8 cellular contexts compared by ENCODE assay signal in genomic region chr19:8413593-8413923, GRCh38. TPM values are rescaled to one million over a fixed set of nuclear protein-coding genes. Genes with fewer than 3 reads are reported as not detected.
DNase-seq lines count a peak whose midpoint lies in the region; ATAC-seq and TF ChIP-seq lines count a peak whose summit lies in the region.

No MANE protein-coding gene starts in this region.

- peaks cover 8% of the 10 kb centered on the region for H3K27me3 Mint-ChIP-seq in activated naive CD4-positive, alpha-beta T cell treated with anti-CD3 and anti-CD28 coated beads, Interleukin-2, amount 10 ng/mL, durations not matched to agents 7 days and 5 days

- H3K4me1 ChIP-seq in ascending aorta (peaks cover 0 to 11% of the 10 kb centered on the region in 2 donors), lower lobe of right lung (peaks cover 47% of the 10 kb centered on the region), upper lobe of left lung (peaks cover 22 to 40% (median 35%) of the 10 kb centered on the region in 4 donors)

- H3K4me1 Mint-ChIP-seq in activated naive CD4-positive, alpha-beta T cell treated with anti-CD3 and anti-CD28 coated beads, Interleukin-2, amount 10 ng/mL, durations not matched to agents 7 days and 5 days = peaks cover 10% of the 10 kb centered on the region

- TF ChIP-seq POLR2A in upper lobe of left lung (IDR thresholded peaks at IDR 0.05) = peak in 1 of 4 donors; percentile 4

- no peak overlapping the region for H3K27ac Mint-ChIP-seq in activated naive CD4-positive, alpha-beta T cell treated with anti-CD3 and anti-CD28 coated beads, Interleukin-2, amount 10 ng/mL, durations not matched to agents 7 days and 5 days

- H3K27ac ChIP-seq in ascending aorta (peak overlapping the region; percentile 49 to 60), lower lobe of right lung (peak overlapping the region; percentile 86), upper lobe of left lung (peak overlapping the region; percentile 72 to 81 (median 78))

- intact Hi-C loops in ascending aorta (cut with DNase I) = loop anchor here (1.0 kb wide), 4 partner anchors 10 to 93 kb away; partner anchors contain the start of genes HNRNPM and RAB11B
- intact Hi-C loops in lower lobe of right lung (cut with DNase I) = no loop called here

- ATAC-seq in lower lobe of right lung = no peak
- no peak for ATAC-seq in upper lobe of left lung (ENCODE audit: low FRiP score in 2 of 2)
- ATAC-seq in HG03460 (IDR thresholded peaks at IDR 0.05; ENCODE audit: unreplicated experiment) = no peak

- H3K9me3 ChIP-seq in ascending aorta = no peaks in the 10 kb centered on the region
- H3K9me3 ChIP-seq in lower lobe of right lung = no peaks in the 10 kb centered on the region
- no peaks in the 10 kb centered on the region for H3K9me3 ChIP-seq in upper lobe of left lung

- H3K4me3 ChIP-seq in ascending aorta (peak overlapping the region; percentile 94 to 96), lower lobe of right lung (peak overlapping the region; percentile 80), upper lobe of left lung (peak overlapping the region; percentile 37 to 98 (median 94))

- no peak for TF ChIP-seq CTCF in ascending aorta (IDR thresholded peaks at IDR 0.05)
- no peak for TF ChIP-seq CTCF in lower lobe of right lung (IDR thresholded peaks at IDR 0.05)
- TF ChIP-seq CTCF in upper lobe of left lung (IDR thresholded peaks at IDR 0.05) = no peak

- WGBS in upper lobe of left lung, 2 donors = 11 to 21% methylated on average over 3 to 7 of the region's 7 CpGs

- H3K9me3 Mint-ChIP-seq in activated naive CD4-positive, alpha-beta T cell treated with anti-CD3 and anti-CD28 coated beads, Interleukin-2, amount 10 ng/mL, durations not matched to agents 7 days and 5 days = no peaks in the 10 kb centered on the region

- H3K36me3 ChIP-seq in ascending aorta (peaks cover 0 to 2% of the 10 kb centered on the region in 2 donors), lower lobe of right lung (no peaks in the 10 kb centered on the region), upper lobe of left lung (peaks cover 0 to 1% (median under 1%) of the 10 kb centered on the region in 4 donors)

- no peak for TF ChIP-seq EP300 in upper lobe of left lung (IDR thresholded peaks at IDR 0.05)

- peak overlapping the region; percentile 63 for H3K4me3 Mint-ChIP-seq in activated naive CD4-positive, alpha-beta T cell treated with anti-CD3 and anti-CD28 coated beads, Interleukin-2, amount 10 ng/mL, durations not matched to agents 7 days and 5 days

- no peaks in the 10 kb centered on the region for H3K36me3 Mint-ChIP-seq in activated naive CD4-positive, alpha-beta T cell treated with anti-CD3 and anti-CD28 coated beads, Interleukin-2, amount 10 ng/mL, durations not matched to agents 7 days and 5 days

- peak; percentile 33 for DNase-seq in activated naive CD4-positive, alpha-beta T cell treated with anti-CD3 and anti-CD28 coated beads, Interleukin-2, amount 10 ng/mL, durations not matched to agents 7 days and 5 days
- DNase-seq in activated naive CD4-positive, alpha-beta T cell treated with Interleukin-2 at 50 U/mL for 16 hours = no peak
- DNase-seq in ascending aorta (ENCODE audit: low spot score in 2 of 2) (no peak), lower lobe of right lung (no peak), upper lobe of left lung (no peak), NCI-H2081 treated with DMSO at 0.1 percent for 48 hours (lab: John Stamatoyannopoulos, UW) (no peak), DMS 273 (lab: John Stamatoyannopoulos, UW; ENCODE audit: unreplicated experiment) (no peak)

- H3K27me3 ChIP-seq in ascending aorta = no peaks in the 10 kb centered on the region
- H3K27me3 ChIP-seq in lower lobe of right lung (ENCODE audit: low read depth) = no peaks in the 10 kb centered on the region
- no peaks in the 10 kb centered on the region for H3K27me3 ChIP-seq in upper lobe of left lung

- CTCF ChIA-PET in activated naive CD4-positive, alpha-beta T cell treated with anti-CD3 and anti-CD28 coated beads, Interleukin-2, amount 10 ng/mL, durations not matched to agents 7 days and 5 days (lab: Charles Lee) = interaction anchor here (0.6 to 2.7 kb wide), 14 partner anchors 9 to 202 kb away, joined by 3 to 16 read pairs (median 4); partner anchors contain the start of gene MYO1F

RNA-seq across cellular contexts. Expression of gene MARCHF2, which starts 0.5 kb away (rescaled TPM):
- 151 TPM for total RNA-seq in ascending aorta
- total RNA-seq in lower lobe of right lung = 60.1 TPM
- total RNA-seq in upper lobe of left lung = 100 to 1,000 TPM in 3 of 6 donors, 10 to 100 TPM in 3; 72.2 to 266 (median 111) TPM

RNA-seq across cellular contexts. Expression of gene RAB11B, which starts 23.4 kb away (rescaled TPM):
- total RNA-seq in ascending aorta = 70.8 TPM
- 101 TPM for total RNA-seq in lower lobe of right lung
- total RNA-seq in upper lobe of left lung = 100 to 1,000 TPM in 4 of 6 donors, 10 to 100 TPM in 2; 55.0 to 158 (median 130) TPM

RNA-seq across cellular contexts. Expression of gene HNRNPM, which starts 31.2 kb away (rescaled TPM):
- total RNA-seq in ascending aorta = 198 TPM
- total RNA-seq in lower lobe of right lung = 152 TPM
- total RNA-seq in upper lobe of left lung = 100 to 1,000 TPM in 5 of 6 donors, 10 to 100 TPM in 1; 95.2 to 188 (median 149) TPM

RNA-seq across cellular contexts. Expression of gene ANGPTL4, which starts 49.6 kb away (rescaled TPM):
- total RNA-seq in ascending aorta (161 TPM), lower lobe of right lung (11.0 TPM), upper lobe of left lung (10 to 100 TPM in 4 of 6 donors, 1 to 10 TPM in 1, not detected in 1; 1.8 to 27.7 (median 13.4) TPM)
